ENCODE assay signal across 15 cellular contexts in genomic region chr22:32754413-32755041, GRCh38. TPM values are rescaled to one million over a fixed set of nuclear protein-coding genes. Genes with fewer than 3 reads are reported as not detected.
DNase-seq lines count a peak whose midpoint lies in the region; ATAC-seq and TF ChIP-seq lines count a peak whose summit lies in the region.
"Had no signal": no experiment of that assay in that cellular context is flagged by ENCODE, and none has a peak within 500 bp of the region (broad histone marks: within the 10 kb centered on the region; RNA-seq: fewer than 3 reads in every experiment).

No MANE protein-coding gene starts in this region.

- ATAC-seq in foreskin keratinocyte (peak; percentile 62), omental fat pad (ENCODE audit: low FRiP score) (peak; percentile 76), GM19463 (IDR thresholded peaks at IDR 0.05; ENCODE audit: unreplicated experiment) (no peak)

- H3K27ac ChIP-seq in RWPE1 (peak overlapping the region; percentile 33; the same call in 1 of the 2 replicates), foreskin keratinocyte (no peak overlapping the region)

- CTCF ChIA-PET in RWPE1 (lab: Yijun Ruan, JAX): no interaction called here

- H3K27me3 ChIP-seq in foreskin keratinocyte: no peaks in the 10 kb centered on the region

- H3K4me1 ChIP-seq in foreskin keratinocyte: peaks cover 12% of the 10 kb centered on the region

- peak; percentile 76 for DNase-seq in AG20443 (ENCODE audit: low spot score)
- peak; percentile 29 for DNase-seq in RWPE1 (ENCODE audit: low spot score)
- DNase-seq in foreskin keratinocyte: peak; percentile 30 to 48
- DNase-seq in omental fat pad (ENCODE audit: low spot score): no peak
- DNase-seq in ecto neural progenitor cell (ENCODE audit: low spot score): no peak
- DNase-seq in anterior cingulate cortex (lab: John Stamatoyannopoulos, UW): no peak
- no peak for DNase-seq in HPDE6-E6E7 (ENCODE audit: extremely low spot score)
- DNase-seq: ACHN; activated CD4-positive, alpha-beta T cell treated with anti-CD3 and anti-CD28 coated beads, Interleukin-2, amount 10 ng/mL, durations not matched to agents 24 days and 14 days; activated gamma-delta T cell; NCI-H1930; NK-92 treated with Interleukin-12 subunit alpha and Interleukin-12 subunit beta, amount 100 ng/mL, for 24 hours had no signal

- POLR2A ChIA-PET in RWPE1 (lab: Yijun Ruan, JAX; ENCODE audit: low non-redundant PET): no interaction called here

- TF ChIP-seq CTCF in RWPE1 (conservative IDR thresholded peaks at IDR 0.05; ENCODE audit: low read depth): no peak
- no peak for TF ChIP-seq CTCF in foreskin keratinocyte (conservative IDR thresholded peaks at IDR 0.05)
- TF ChIP-seq CTCF in omental fat pad (IDR thresholded peaks at IDR 0.05): no peak

RNA-seq across cellular contexts. Expression of gene TIMP3, which starts 47.0 kb away (rescaled TPM):
- total RNA-seq in foreskin keratinocyte (29.7 and 35.1 TPM in 2 replicates), omental fat pad (1,000 to 10,000 TPM in 1 of 4 donors, 100 to 1,000 TPM in 3; 561 to 1,580 (median 897) TPM)
- polyA plus RNA-seq in foreskin keratinocyte: 18.7 and 19.7 TPM in 2 replicates
- total RNA-seq: activated CD4-positive, alpha-beta T cell treated with anti-CD3 and anti-CD28 coated beads, Interleukin-2, amount 10 ng/mL, durations not matched to agents 24 days and 14 days; T-helper 1 cell treated with Interleukin-12 subunit alpha and Interleukin-12 subunit beta and Interleukin-4 antibody, amounts not matched to agents 30 ng/mL and 1 ng/mL, for 36 hours had no signal
- polyA plus RNA-seq: IgD-negative memory B cell had no signal

Comparison
In these comparisons a context has a peak if more than half of its experiments do, and no peak if none do; other contexts are left out.
1. DNase-seq: peak in AG20443 (single experiment), RWPE1 (single experiment) and foreskin keratinocyte (2 of 2); none in omental fat pad (single experiment), ecto neural progenitor cell (single experiment), anterior cingulate cortex (0 of 58) and HPDE6-E6E7 (single experiment).
2. RNA of gene TIMP3, which starts 47.0 kb away (total RNA-seq): 561 to 1,580 TPM in omental fat pad; 29.7 to 35.1 TPM in foreskin keratinocyte; every median in the first group is over 10 times any median in the second.